In the genomic region with DNA sequence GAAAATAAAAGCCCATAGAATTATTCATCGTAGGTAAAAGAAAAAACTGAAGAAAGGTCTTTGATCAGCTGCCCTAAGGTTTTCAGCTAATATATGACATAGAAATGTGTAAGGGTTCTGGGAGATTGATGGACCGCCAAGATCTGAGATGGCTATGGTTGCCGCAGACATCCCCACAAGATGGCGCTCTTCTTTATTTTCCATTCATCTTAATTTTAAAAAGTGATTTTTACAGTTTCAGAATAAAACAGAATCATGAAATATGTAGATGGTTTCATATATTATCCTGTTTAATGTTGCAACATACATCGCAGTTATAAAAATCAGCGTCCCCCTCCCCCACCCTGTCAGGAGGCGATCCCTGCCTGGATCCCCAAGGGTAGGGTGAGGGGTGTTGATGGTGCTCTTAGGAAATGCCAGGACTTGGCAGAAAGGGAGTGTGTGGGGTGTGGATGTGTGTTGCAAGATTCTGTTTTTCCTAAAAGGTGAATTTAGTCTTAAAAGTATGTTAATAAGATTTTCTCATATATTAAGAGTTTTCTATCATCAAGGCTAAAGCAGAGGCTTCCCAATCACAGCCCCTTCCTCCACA, we compare ENCODE assay signal across 8 cellular contexts.
DNase-seq lines count a peak whose midpoint lies in the region; ATAC-seq and TF ChIP-seq lines count a peak whose summit lies in the region.

No MANE protein-coding gene starts in this region.

- peak; percentile 77 for TF ChIP-seq CTCF in natural killer cell (IDR thresholded peaks at IDR 0.05)
- peak; percentile 83 for TF ChIP-seq CTCF in endothelial cell (IDR thresholded peaks at IDR 0.05; ENCODE audit: unreplicated experiment)
- peak; percentile 74 for TF ChIP-seq CTCF in retinal pigment epithelial cell (conservative IDR thresholded peaks at IDR 0.05; ENCODE audit: low read depth, low read length)

- peaks cover 0 to 3% of the 10 kb centered on the region in 2 donors for H3K4me1 Mint-ChIP-seq in natural killer cell
- H3K4me1 Mint-ChIP-seq in natural killer cell treated with Interleukin-12 subunit alpha and Interleukin-12 subunit beta and Interleukin-15 and Interleukin-18, amount 100 ng/mL, for 72 hours (ENCODE audit: low read depth in 2 of 2) = no peaks in the 10 kb centered on the region
- H3K4me1 Mint-ChIP-seq in endothelial cell (ENCODE audit: unreplicated experiment) = no peaks in the 10 kb centered on the region

- H3K27me3 Mint-ChIP-seq in natural killer cell (ENCODE audit: low read depth in 2 of 2) = peaks cover 30 to 54% of the 10 kb centered on the region in 2 donors
- H3K27me3 Mint-ChIP-seq in natural killer cell treated with Interleukin-12 subunit alpha and Interleukin-12 subunit beta and Interleukin-15 and Interleukin-18, amount 100 ng/mL, for 72 hours = peaks cover 49 to 51% of the 10 kb centered on the region in 2 donors
- H3K27me3 Mint-ChIP-seq in endothelial cell (ENCODE audit: unreplicated experiment) = peaks cover 1% of the 10 kb centered on the region

- H3K36me3 Mint-ChIP-seq in natural killer cell (no peaks in the 10 kb centered on the region), endothelial cell (ENCODE audit: low read depth, unreplicated experiment) (no peaks in the 10 kb centered on the region)
- no peaks in the 10 kb centered on the region for H3K36me3 Mint-ChIP-seq in natural killer cell treated with Interleukin-12 subunit alpha and Interleukin-12 subunit beta and Interleukin-15 and Interleukin-18, amount 100 ng/mL, for 72 hours

- intact Hi-C loops in natural killer cell (cut with micrococcal nuclease) = no loop called here

- no peaks in the 10 kb centered on the region for H3K9me3 Mint-ChIP-seq in natural killer cell
- no peaks in the 10 kb centered on the region for H3K9me3 Mint-ChIP-seq in natural killer cell treated with Interleukin-12 subunit alpha and Interleukin-12 subunit beta and Interleukin-15 and Interleukin-18, amount 100 ng/mL, for 72 hours
- no peaks in the 10 kb centered on the region for H3K9me3 Mint-ChIP-seq in endothelial cell (ENCODE audit: unreplicated experiment)

- H3K4me3 Mint-ChIP-seq in natural killer cell (no peak overlapping the region), endothelial cell (ENCODE audit: unreplicated experiment) (no peak overlapping the region)
- no peak overlapping the region for H3K4me3 Mint-ChIP-seq in natural killer cell treated with Interleukin-12 subunit alpha and Interleukin-12 subunit beta and Interleukin-15 and Interleukin-18, amount 100 ng/mL, for 72 hours

- DNase-seq in natural killer cell = no peak
- DNase-seq in natural killer cell treated with Interleukin-12 subunit alpha and Interleukin-12 subunit beta and Interleukin-15 and Interleukin-18, amount 100 ng/mL, for 72 hours (ENCODE audit: low spot score) = no peak
- DNase-seq in RPMI7951 (ENCODE audit: low read depth) = peak; percentile 30
- peak; percentile 33 for DNase-seq in endothelial cell (ENCODE audit: low spot score)
- no peak for DNase-seq in retinal pigment epithelial cell (ENCODE audit: low read depth)
- no peak for DNase-seq in epidermal melanocyte (ENCODE audit: insufficient read length, low spot score)

- no peak overlapping the region for H3K4me3 ChIP-seq in retinal pigment epithelial cell (ENCODE audit: low read length)

- H3K27ac Mint-ChIP-seq in natural killer cell (no peak overlapping the region), endothelial cell (ENCODE audit: unreplicated experiment) (no peak overlapping the region)
- H3K27ac Mint-ChIP-seq in natural killer cell treated with Interleukin-12 subunit alpha and Interleukin-12 subunit beta and Interleukin-15 and Interleukin-18, amount 100 ng/mL, for 72 hours = no peak overlapping the region

- ATAC-seq in natural killer cell = no peak
- no peak for ATAC-seq in natural killer cell treated with Interleukin-12 subunit alpha and Interleukin-12 subunit beta and Interleukin-15 and Interleukin-18, amount 100 ng/mL, for 72 hours
- ATAC-seq in HG02938 (IDR thresholded peaks at IDR 0.05; ENCODE audit: unreplicated experiment) = no peak
- no peak for ATAC-seq in HG02884 (IDR thresholded peaks at IDR 0.05; ENCODE audit: unreplicated experiment)

Comparison
In these comparisons a context has a peak if more than half of its experiments do, and no peak if none do; other contexts are left out.
1. DNase-seq: peak in RPMI7951 (single experiment) and endothelial cell (single experiment); none in natural killer cell (single experiment), natural killer cell treated with Interleukin-12 subunit alpha and Interleukin-12 subunit beta and Interleukin-15 and Interleukin-18, amount 100 ng/mL, for 72 hours (single experiment), retinal pigment epithelial cell (single experiment) and epidermal melanocyte (single experiment).
2. Peak in every context shown above with its lines, with median percentiles within 50 percentile points of each other: CTCF ChIP-seq.